In the genomic region with DNA sequence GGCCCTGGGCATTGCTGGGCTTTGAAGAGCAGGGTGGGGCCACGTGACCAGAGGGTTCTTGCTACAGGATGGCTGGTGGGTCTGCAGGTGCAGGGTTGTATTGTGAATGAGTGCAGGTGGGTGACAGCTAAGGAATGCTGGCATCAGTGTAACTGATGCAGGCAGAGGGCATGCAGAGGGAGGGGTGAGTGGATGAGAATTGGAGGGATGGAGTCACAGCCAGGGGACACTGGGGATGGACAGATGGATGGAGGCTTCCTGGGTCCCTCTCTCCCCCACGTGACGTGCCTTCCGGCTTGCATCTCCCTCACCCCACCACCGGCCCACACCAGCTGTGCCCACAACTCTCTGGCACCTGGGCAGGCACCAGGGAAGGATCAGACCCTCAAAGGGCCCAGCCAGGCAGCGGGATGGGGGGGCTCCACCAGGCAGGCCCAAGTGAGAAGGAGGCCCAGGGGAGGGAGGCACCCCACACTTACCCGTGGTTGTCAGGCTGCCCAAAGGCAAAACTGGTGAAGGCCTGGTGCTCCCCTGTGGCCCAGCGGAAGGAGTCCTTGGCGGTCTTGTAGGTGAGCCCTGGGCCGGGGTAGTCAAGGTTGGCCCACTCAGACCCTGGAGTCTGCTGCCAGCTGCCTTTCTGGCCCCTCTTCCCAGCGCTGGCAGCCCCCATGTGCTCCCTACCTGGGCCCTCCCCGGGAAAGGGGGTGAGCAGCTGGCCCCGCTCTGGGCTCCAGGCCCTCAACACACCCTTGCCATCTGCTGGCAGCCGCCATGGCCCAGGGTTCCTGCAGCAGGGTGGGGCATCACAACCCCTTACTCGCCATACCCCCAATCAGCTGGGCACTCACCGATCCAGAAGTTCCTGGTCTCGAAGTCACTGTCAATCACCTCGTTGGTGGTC, we compare ENCODE assay signal across 5 cellular contexts. TPM values are rescaled to one million over a fixed set of nuclear protein-coding genes. Genes with fewer than 3 reads are reported as not detected.
"Had no signal": no experiment of that assay in that cellular context is flagged by ENCODE, and none has a peak within 500 bp of the region (broad histone marks: within the 10 kb centered on the region; RNA-seq: fewer than 3 reads in every experiment).

No MANE protein-coding gene starts in this region.

RNA-seq across cellular contexts. Expression of gene CLEC18B, which starts 11.0 kb away (rescaled TPM):
- total RNA-seq: activated naive CD4-positive, alpha-beta T cell treated with anti-CD3 and anti-CD28 coated beads for 36 hours; SJSA1 had no signal

RNA-seq across cellular contexts. Expression of gene NPIPB15, which starts 34.2 kb away (rescaled TPM):
- total RNA-seq: activated CD8-positive, alpha-beta memory T cell treated with anti-CD3 and anti-CD28 coated beads for 36 hours; PC-3 had no signal
- polyA plus RNA-seq: SK-N-SH had no signal
